ENCODE assay signal across 9 cellular contexts in genomic region chr4:99856166-99856565, GRCh38. TPM values are rescaled to one million over a fixed set of nuclear protein-coding genes. Genes with fewer than 3 reads are reported as not detected.
DNase-seq lines count a peak whose midpoint lies in the region; ATAC-seq, FAIRE-seq and TF ChIP-seq lines count a peak whose summit lies in the region.
"Had no signal": no experiment of that assay in that cellular context is flagged by ENCODE, and none has a peak within 500 bp of the region (broad histone marks: within the 10 kb centered on the region; RNA-seq: fewer than 3 reads in every experiment).

No MANE protein-coding gene starts in this region.

- FAIRE-seq in GM12891 (lab: Jason Lieb, UNC): peak; percentile 74

- peaks cover 4% of the 10 kb centered on the region for H3K36me3 Mint-ChIP-seq in central memory CD8-positive, alpha-beta T cell (ENCODE audit: insufficient read depth)
- no peaks in the 10 kb centered on the region for H3K36me3 Mint-ChIP-seq in neural crest cell (ENCODE audit: low read depth)

- H3K4me3 Mint-ChIP-seq in central memory CD8-positive, alpha-beta T cell: no peak overlapping the region
- H3K4me3 Mint-ChIP-seq in neural crest cell: no peak overlapping the region

- no peaks in the 10 kb centered on the region for H3K27me3 Mint-ChIP-seq in central memory CD8-positive, alpha-beta T cell
- no peaks in the 10 kb centered on the region for H3K27me3 Mint-ChIP-seq in neural crest cell (ENCODE audit: low read depth)

- H3K4me1 Mint-ChIP-seq in central memory CD8-positive, alpha-beta T cell: peaks cover 35% of the 10 kb centered on the region
- peaks cover 18% of the 10 kb centered on the region for H3K4me1 Mint-ChIP-seq in neural crest cell

- no peaks in the 10 kb centered on the region for H3K9me3 Mint-ChIP-seq in central memory CD8-positive, alpha-beta T cell
- peaks cover 3% of the 10 kb centered on the region for H3K9me3 Mint-ChIP-seq in neural crest cell

- H3K27ac Mint-ChIP-seq in central memory CD8-positive, alpha-beta T cell (ENCODE audit: low read depth): peak overlapping the region; percentile 36
- H3K27ac Mint-ChIP-seq in neural crest cell (ENCODE audit: unreplicated experiment): peak overlapping the region; percentile 44

- no peak for DNase-seq in GM12891 (ENCODE audit: insufficient read length, low spot score)
- DNase-seq in NOMO-1 (lab: John Stamatoyannopoulos, UW; ENCODE audit: unreplicated experiment in 2 of 2): peak; percentile 49 to 83
- DNase-seq in central memory CD8-positive, alpha-beta T cell (ENCODE audit: low spot score in 2 of 2): no peak
- no peak for DNase-seq in neural crest cell (ENCODE audit: low read depth, low spot score)
- DNase-seq in HuH-7.5 (ENCODE audit: low spot score): no peak
- DNase-seq in DMS53 (lab: John Stamatoyannopoulos, UW): no peak
- no peak for DNase-seq in NCI-H2107 (lab: John Stamatoyannopoulos, UW)
- DNase-seq: NCI-H1436 had no signal

- no peak for ATAC-seq in central memory CD8-positive, alpha-beta T cell (replicated peaks; ENCODE audit: extremely low read depth, poor library complexity, severe bottlenecking)
- no peak for ATAC-seq in GM19455 (IDR thresholded peaks at IDR 0.05; ENCODE audit: unreplicated experiment)

- TF ChIP-seq POLR2A in GM12891 (IDR thresholded peaks at IDR 0.05; ENCODE audit: low read depth, low read length): no peak

- no peak for TF ChIP-seq CTCF in neural crest cell (conservative IDR thresholded peaks at IDR 0.05)

TF ChIP-seq in GM12891, 5 proteins besides CTCF, POLR2A, EP300 and RAD21:
- TF ChIP-seq PAX5 (IDR thresholded peaks at IDR 0.05; ENCODE audit: insufficient read depth, low read length, severe bottlenecking): no peak
- TF ChIP-seq SPI1 (IDR thresholded peaks at IDR 0.05; ENCODE audit: low read depth, low read length): no peak
- TF ChIP-seq POLR2AphosphoS5 (IDR thresholded peaks at IDR 0.05; ENCODE audit: low read depth, low read length): no peak; the same call in 1 of the 2 replicates
- no peak for TF ChIP-seq POU2F2 (IDR thresholded peaks at IDR 0.05; ENCODE audit: low read depth, low read length)
- TF ChIP-seq TAF1 (IDR thresholded peaks at IDR 0.05; ENCODE audit: low read depth, low read length): no peak

RNA-seq across cellular contexts. Expression of gene LAMTOR3, which starts 38.1 kb away (rescaled TPM):
- 27.1 TPM for polyA plus RNA-seq in GM12891 (2012; ENCODE audit: low read depth, missing spikeins)
- total RNA-seq in neural crest cell: 38.9 and 41.8 TPM in 2 replicates

RNA-seq across cellular contexts. Expression of gene DAPP1, which starts 39.5 kb away (rescaled TPM):
- 29.4 TPM for polyA plus RNA-seq in GM12891 (2012; ENCODE audit: low read depth, missing spikeins)
- total RNA-seq in neural crest cell: not detected in 2 replicates

Comparison
In these comparisons a context has a peak if more than half of its experiments do, and no peak if none do; other contexts are left out.
1. DNase-seq: peak in NOMO-1 (2 of 2); none in GM12891 (single experiment), central memory CD8-positive, alpha-beta T cell (0 of 2), neural crest cell (single experiment), HuH-7.5 (single experiment), DMS53 (single experiment) and NCI-H2107 (single experiment).